Comparison of ENCODE assay signal across 3 cellular contexts in the genomic region with DNA sequence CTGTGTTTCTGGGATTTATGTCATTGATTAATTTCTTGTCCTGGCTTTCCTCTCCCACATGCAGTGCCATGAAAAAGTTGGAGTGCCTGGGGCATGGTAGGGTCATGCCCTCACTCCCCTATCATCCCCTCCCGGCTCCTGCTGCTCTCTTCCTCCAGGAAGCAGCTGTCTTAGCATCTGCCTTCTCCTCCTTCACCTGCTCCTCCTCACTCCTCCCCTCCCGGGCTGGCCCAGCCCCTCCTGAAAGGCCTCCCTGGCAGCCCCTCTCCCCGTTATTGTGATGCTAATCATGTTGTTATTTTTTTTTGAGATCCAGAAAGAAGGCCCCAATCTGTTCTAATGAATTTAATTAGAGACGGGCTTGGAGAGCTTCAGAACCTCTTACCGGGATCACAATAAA.
TF ChIP-seq lines count a peak whose summit lies in the region.

No MANE protein-coding gene starts in this region.

TF ChIP-seq in SK-N-SH, 30 proteins besides CTCF, POLR2A, EP300 and RAD21 (continues in another document):
- no peak for TF ChIP-seq USF1 (IDR thresholded peaks at IDR 0.05; ENCODE audit: borderline replicate concordance, low read depth)
- TF ChIP-seq POLR2AphosphoS5 (IDR thresholded peaks at IDR 0.05; ENCODE audit: low read depth, low read length), result no peak
- no peak for TF ChIP-seq GATA2 (CRISPR knock-in tag; IDR thresholded peaks at IDR 0.05)
- TF ChIP-seq, protein P1, sequence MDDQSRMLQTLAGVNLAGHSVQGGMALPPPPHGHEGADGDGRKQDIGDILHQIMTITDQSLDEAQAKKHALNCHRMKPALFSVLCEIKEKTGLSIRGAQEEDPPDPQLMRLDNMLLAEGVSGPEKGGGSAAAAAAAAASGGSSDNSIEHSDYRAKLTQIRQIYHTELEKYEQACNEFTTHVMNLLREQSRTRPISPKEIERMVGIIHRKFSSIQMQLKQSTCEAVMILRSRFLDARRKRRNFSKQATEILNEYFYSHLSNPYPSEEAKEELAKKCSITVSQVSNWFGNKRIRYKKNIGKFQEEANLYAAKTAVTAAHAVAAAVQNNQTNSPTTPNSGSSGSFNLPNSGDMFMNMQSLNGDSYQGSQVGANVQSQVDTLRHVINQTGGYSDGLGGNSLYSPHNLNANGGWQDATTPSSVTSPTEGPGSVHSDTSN (IDR thresholded peaks at IDR 0.05), result no peak
- no peak for TF ChIP-seq FOXM1 (IDR thresholded peaks at IDR 0.05; ENCODE audit: low read depth)
- no peak for TF ChIP-seq TEAD4 (IDR thresholded peaks at IDR 0.05; ENCODE audit: borderline replicate concordance, insufficient read depth)
- no peak for TF ChIP-seq REST (IDR thresholded peaks at IDR 0.05; ENCODE audit: low read depth, low read length)
- TF ChIP-seq USF2 (IDR thresholded peaks at IDR 0.05; ENCODE audit: borderline replicate concordance, low read depth, low read length), result no peak
- TF ChIP-seq MXI1 (IDR thresholded peaks at IDR 0.05; ENCODE audit: low read depth, low read length), result no peak
- no peak for TF ChIP-seq SMC3 (IDR thresholded peaks at IDR 0.05; ENCODE audit: low read depth, low read length)
- TF ChIP-seq MEF2A (IDR thresholded peaks at IDR 0.05; ENCODE audit: borderline replicate concordance, low read depth), result no peak
- no peak for TF ChIP-seq GABPA (IDR thresholded peaks at IDR 0.05; ENCODE audit: low read depth)
- TF ChIP-seq TAF1 (IDR thresholded peaks at IDR 0.05; ENCODE audit: borderline replicate concordance, low read depth, low read length), result no peak
- no peak for TF ChIP-seq JUND (IDR thresholded peaks at IDR 0.05)

TF ChIP-seq in SK-N-SH treated with all-trans-retinoic acid at 6 μM for 48 hours, 23 proteins besides CTCF, POLR2A, EP300 and RAD21 (continues in another document):
- TF ChIP-seq ZFP30 (CRISPR knock-in tag; IDR thresholded peaks at IDR 0.05) (no peak), ZC3H10 (CRISPR knock-in tag; IDR thresholded peaks at IDR 0.05) (no peak), TOX (CRISPR knock-in tag; IDR thresholded peaks at IDR 0.05; ENCODE audit: borderline replicate concordance) (no peak), ZNF8 (CRISPR knock-in tag; IDR thresholded peaks at IDR 0.05) (no peak), ZNF70 (CRISPR knock-in tag; IDR thresholded peaks at IDR 0.05) (no peak), ESRRG (CRISPR knock-in tag; IDR thresholded peaks at IDR 0.05) (no peak), CREB5 (CRISPR knock-in tag; IDR thresholded peaks at IDR 0.05; ENCODE audit: low read depth) (no peak), PPARA (CRISPR knock-in tag; IDR thresholded peaks at IDR 0.05; ENCODE audit: borderline replicate concordance) (no peak), CSRNP3 (CRISPR knock-in tag; IDR thresholded peaks at IDR 0.05) (no peak), ZNF565 (CRISPR knock-in tag; conservative IDR thresholded peaks at IDR 0.05; ENCODE audit: low read depth) (no peak), BACH2 (CRISPR knock-in tag; IDR thresholded peaks at IDR 0.05; ENCODE audit: borderline replicate concordance) (no peak), RARB (CRISPR knock-in tag; IDR thresholded peaks at IDR 0.05) (no peak), OSR1 (CRISPR knock-in tag; IDR thresholded peaks at IDR 0.05) (no peak), ISL1 (CRISPR knock-in tag; IDR thresholded peaks at IDR 0.05) (no peak), ZFP3 (CRISPR knock-in tag; IDR thresholded peaks at IDR 0.05) (no peak)
- TF ChIP-seq, protein P2, sequence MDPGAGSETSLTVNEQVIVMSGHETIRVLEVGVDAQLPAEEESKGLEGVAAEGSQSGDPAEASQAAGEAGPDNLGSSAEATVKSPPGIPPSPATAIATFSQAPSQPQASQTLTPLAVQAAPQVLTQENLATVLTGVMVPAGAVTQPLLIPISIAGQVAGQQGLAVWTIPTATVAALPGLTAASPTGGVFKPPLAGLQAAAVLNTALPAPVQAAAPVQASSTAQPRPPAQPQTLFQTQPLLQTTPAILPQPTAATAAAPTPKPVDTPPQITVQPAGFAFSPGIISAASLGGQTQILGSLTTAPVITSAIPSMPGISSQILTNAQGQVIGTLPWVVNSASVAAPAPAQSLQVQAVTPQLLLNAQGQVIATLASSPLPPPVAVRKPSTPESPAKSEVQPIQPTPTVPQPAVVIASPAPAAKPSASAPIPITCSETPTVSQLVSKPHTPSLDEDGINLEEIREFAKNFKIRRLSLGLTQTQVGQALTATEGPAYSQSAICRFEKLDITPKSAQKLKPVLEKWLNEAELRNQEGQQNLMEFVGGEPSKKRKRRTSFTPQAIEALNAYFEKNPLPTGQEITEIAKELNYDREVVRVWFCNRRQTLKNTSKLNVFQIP (CRISPR knock-in tag; IDR thresholded peaks at IDR 0.05; ENCODE audit: borderline replicate concordance, low read depth), result no peak
- TF ChIP-seq, protein P3, sequence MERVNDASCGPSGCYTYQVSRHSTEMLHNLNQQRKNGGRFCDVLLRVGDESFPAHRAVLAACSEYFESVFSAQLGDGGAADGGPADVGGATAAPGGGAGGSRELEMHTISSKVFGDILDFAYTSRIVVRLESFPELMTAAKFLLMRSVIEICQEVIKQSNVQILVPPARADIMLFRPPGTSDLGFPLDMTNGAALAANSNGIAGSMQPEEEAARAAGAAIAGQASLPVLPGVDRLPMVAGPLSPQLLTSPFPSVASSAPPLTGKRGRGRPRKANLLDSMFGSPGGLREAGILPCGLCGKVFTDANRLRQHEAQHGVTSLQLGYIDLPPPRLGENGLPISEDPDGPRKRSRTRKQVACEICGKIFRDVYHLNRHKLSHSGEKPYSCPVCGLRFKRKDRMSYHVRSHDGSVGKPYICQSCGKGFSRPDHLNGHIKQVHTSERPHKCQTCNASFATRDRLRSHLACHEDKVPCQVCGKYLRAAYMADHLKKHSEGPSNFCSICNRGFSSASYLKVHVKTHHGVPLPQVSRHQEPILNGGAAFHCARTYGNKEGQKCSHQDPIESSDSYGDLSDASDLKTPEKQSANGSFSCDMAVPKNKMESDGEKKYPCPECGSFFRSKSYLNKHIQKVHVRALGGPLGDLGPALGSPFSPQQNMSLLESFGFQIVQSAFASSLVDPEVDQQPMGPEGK (CRISPR knock-in tag; IDR thresholded peaks at IDR 0.05; ENCODE audit: borderline replicate concordance), result no peak

TF ChIP-seq in H1, 55 proteins besides CTCF, POLR2A, EP300 and RAD21:
- no peak for TF ChIP-seq YY1 (IDR thresholded peaks at IDR 0.05; ENCODE audit: low read depth, low read length)
- TF ChIP-seq POU5F1 (IDR thresholded peaks at IDR 0.05; ENCODE audit: low read depth, low read length), result peak; percentile 47; the same call in 1 of the 2 replicates
TF ChIP-seq in H1: peak in this region for 1.
